20 cellular contexts compared by ENCODE assay signal in the genomic region with DNA sequence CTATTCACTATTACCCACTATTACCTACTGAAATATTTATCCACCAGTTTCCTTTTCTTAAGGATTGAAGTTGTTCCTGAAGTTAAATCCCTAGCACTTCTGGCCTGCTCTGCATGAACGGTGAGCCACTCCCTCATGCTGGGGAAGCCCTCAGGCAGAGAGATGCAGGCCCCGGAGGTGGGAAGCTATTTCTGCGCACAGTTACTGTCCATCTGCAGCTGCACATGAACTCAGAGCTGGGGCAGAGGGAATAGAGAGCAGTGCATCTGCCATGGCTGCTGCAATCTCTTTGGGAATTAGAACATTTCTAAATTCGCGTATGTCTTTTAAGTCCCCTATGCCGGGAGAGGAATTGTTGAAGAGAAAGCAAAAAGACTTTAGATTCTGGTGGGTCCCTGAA.
"Had no signal": no experiment of that assay in that cellular context is flagged by ENCODE, and none has a peak within 500 bp of the region (broad histone marks: within the 10 kb centered on the region; RNA-seq: fewer than 3 reads in every experiment).

No MANE protein-coding gene starts in this region.

- H3K36me3 ChIP-seq: SJSA1 had no signal

- H3K9me3 ChIP-seq: SJSA1 had no signal

- H3K27me3 ChIP-seq: SJSA1 had no signal

- H3K4me3 ChIP-seq: SJSA1, SK-N-MC had no signal

- H3K27ac ChIP-seq: HL-60, SJSA1, SK-N-MC had no signal

- DNase-seq: KBM-7, MV-4-11, NCI-H1048, NCI-H1105, NCI-H1417, NCI-H1436 treated with DMSO at 0.1 percent for 48 hours, NCI-H1694, NCI-H187 treated with DMSO at 0.1 percent for 48 hours, NCI-H2081, NCI-H2107, NCI-H2227 treated with DMSO at 0.1 percent for 48 hours, NCI-H524, NCI-H526 treated with DMSO at 0.1 percent for 48 hours, NCI-H774, Right ventricle myocardium superior, RPMI8226, SIG-M5 had no signal
